Comparison of ENCODE assay signal across 1 cellular context in the genomic region with DNA sequence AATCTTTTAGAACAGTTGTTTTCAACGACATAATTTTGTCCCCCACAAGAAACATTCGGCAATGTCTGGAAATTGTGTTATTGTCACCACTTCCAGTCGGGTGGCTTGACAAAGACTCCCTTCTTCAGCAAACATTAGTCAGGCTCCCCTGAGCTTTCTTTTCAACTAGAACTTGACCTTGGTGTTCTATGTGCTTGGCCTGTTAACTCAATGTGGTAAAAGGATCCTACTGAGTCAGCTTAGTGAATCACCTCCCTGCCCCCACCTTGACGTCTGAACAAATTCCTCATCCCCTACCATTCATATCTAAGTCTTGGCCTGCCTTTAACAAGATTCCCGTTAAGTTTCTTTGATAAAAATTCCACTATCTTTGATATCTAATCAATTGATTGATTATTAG.
TF ChIP-seq lines count a peak whose summit lies in the region.

No MANE protein-coding gene starts in this region.

TF ChIP-seq in SK-N-SH treated with all-trans-retinoic acid at 6 μM for 48 hours, 23 proteins besides CTCF, POLR2A, EP300 and RAD21 (continued from another document):
- TF ChIP-seq, protein P1, sequence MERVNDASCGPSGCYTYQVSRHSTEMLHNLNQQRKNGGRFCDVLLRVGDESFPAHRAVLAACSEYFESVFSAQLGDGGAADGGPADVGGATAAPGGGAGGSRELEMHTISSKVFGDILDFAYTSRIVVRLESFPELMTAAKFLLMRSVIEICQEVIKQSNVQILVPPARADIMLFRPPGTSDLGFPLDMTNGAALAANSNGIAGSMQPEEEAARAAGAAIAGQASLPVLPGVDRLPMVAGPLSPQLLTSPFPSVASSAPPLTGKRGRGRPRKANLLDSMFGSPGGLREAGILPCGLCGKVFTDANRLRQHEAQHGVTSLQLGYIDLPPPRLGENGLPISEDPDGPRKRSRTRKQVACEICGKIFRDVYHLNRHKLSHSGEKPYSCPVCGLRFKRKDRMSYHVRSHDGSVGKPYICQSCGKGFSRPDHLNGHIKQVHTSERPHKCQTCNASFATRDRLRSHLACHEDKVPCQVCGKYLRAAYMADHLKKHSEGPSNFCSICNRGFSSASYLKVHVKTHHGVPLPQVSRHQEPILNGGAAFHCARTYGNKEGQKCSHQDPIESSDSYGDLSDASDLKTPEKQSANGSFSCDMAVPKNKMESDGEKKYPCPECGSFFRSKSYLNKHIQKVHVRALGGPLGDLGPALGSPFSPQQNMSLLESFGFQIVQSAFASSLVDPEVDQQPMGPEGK (CRISPR knock-in tag; IDR thresholded peaks at IDR 0.05; ENCODE audit: borderline replicate concordance), result no peak
- TF ChIP-seq BACH2 (CRISPR knock-in tag; IDR thresholded peaks at IDR 0.05; ENCODE audit: borderline replicate concordance), result no peak
- TF ChIP-seq, protein P2, sequence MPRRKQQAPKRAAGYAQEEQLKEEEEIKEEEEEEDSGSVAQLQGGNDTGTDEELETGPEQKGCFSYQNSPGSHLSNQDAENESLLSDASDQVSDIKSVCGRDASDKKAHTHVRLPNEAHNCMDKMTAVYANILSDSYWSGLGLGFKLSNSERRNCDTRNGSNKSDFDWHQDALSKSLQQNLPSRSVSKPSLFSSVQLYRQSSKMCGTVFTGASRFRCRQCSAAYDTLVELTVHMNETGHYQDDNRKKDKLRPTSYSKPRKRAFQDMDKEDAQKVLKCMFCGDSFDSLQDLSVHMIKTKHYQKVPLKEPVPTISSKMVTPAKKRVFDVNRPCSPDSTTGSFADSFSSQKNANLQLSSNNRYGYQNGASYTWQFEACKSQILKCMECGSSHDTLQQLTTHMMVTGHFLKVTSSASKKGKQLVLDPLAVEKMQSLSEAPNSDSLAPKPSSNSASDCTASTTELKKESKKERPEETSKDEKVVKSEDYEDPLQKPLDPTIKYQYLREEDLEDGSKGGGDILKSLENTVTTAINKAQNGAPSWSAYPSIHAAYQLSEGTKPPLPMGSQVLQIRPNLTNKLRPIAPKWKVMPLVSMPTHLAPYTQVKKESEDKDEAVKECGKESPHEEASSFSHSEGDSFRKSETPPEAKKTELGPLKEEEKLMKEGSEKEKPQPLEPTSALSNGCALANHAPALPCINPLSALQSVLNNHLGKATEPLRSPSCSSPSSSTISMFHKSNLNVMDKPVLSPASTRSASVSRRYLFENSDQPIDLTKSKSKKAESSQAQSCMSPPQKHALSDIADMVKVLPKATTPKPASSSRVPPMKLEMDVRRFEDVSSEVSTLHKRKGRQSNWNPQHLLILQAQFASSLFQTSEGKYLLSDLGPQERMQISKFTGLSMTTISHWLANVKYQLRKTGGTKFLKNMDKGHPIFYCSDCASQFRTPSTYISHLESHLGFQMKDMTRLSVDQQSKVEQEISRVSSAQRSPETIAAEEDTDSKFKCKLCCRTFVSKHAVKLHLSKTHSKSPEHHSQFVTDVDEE (CRISPR knock-in tag; IDR thresholded peaks at IDR 0.05), result no peak
